ENCODE assay signal across 11 cellular contexts in the genomic region with DNA sequence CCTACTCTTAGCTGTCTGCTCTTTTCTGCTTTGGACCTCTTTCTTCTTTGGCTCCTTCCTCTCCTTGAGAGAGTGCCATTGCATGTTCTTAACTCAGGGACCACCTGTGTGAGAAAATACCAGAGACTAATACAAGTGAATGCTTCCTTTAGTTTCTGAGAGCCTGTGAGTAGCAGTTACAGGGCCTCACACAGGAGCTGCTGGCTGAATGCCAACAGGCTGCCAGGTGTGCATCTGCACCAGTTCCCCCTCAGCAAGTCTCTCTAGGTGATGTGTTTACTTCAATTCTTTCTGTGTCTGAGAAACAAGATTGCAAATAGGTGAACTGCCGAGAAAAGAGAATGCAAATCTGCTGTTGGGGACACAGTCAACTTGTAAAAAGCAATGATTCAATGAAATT.
DNase-seq lines count a peak whose midpoint lies in the region; ATAC-seq and TF ChIP-seq lines count a peak whose summit lies in the region.
"Had no signal": no experiment of that assay in that cellular context is flagged by ENCODE, and none has a peak within 500 bp of the region (broad histone marks: within the 10 kb centered on the region; RNA-seq: fewer than 3 reads in every experiment).

No MANE protein-coding gene starts in this region.

- H3K4me2 ChIP-seq in MM.1S (ENCODE audit: low read depth, low read length) (peak overlapping the region; percentile 45), OCI-LY1 (ENCODE audit: low read length) (peak overlapping the region; percentile 14; the same call in 1 of the 2 replicates)
- H3K4me2 ChIP-seq: KMS-11 had no signal

- H3K27me3 ChIP-seq in MM.1S (replicated peaks; ENCODE audit: insufficient read depth, low read length) (no peaks in the 10 kb centered on the region), OCI-LY1 (ENCODE audit: insufficient read depth, low read length) (no peaks in the 10 kb centered on the region), ovary (no peaks in the 10 kb centered on the region), gastroesophageal sphincter (no peaks in the 10 kb centered on the region)

- TF ChIP-seq EP300 in ovary (IDR thresholded peaks at IDR 0.05) (no peak), gastroesophageal sphincter (IDR thresholded peaks at IDR 0.05) (no peak)

- intact Hi-C loops in ovary (cut with DNase I): no loop called here

- H3K9ac ChIP-seq in MM.1S (ENCODE audit: low read length) (no peak overlapping the region), OCI-LY1 (ENCODE audit: low read length) (no peak overlapping the region)
- H3K9ac ChIP-seq: KMS-11 had no signal

- H3K27ac ChIP-seq in MM.1S (ENCODE audit: low read length) (peak overlapping the region; percentile 52; the same call in 1 of the 2 replicates), OCI-LY1 (ENCODE audit: low read depth, low read length, poor library complexity, severe bottlenecking) (peak overlapping the region; percentile 96), ovary (no peak overlapping the region), gastroesophageal sphincter (no peak overlapping the region)
- H3K27ac ChIP-seq: KMS-11, psoas muscle had no signal

- TF ChIP-seq CTCF in MM.1S (IDR thresholded peaks at IDR 0.05; ENCODE audit: low read length) (no peak), OCI-LY1 (IDR thresholded peaks at IDR 0.05; ENCODE audit: low read length) (no peak), ovary (IDR thresholded peaks at IDR 0.05) (no peak), gastroesophageal sphincter (IDR thresholded peaks at IDR 0.05) (no peak)

- H3K9me3 ChIP-seq in MM.1S (replicated peaks; ENCODE audit: insufficient read depth, low read length) (no peaks in the 10 kb centered on the region), OCI-LY1 (ENCODE audit: low read length) (no peaks in the 10 kb centered on the region), ovary (no peaks in the 10 kb centered on the region), gastroesophageal sphincter (no peaks in the 10 kb centered on the region)
- H3K9me3 ChIP-seq: psoas muscle had no signal

- TF ChIP-seq POLR2A in ovary (IDR thresholded peaks at IDR 0.05): no peak
- TF ChIP-seq POLR2A in erythroblast (IDR thresholded peaks at IDR 0.05; ENCODE audit: low read length): no peak
- no peak for TF ChIP-seq POLR2A in gastroesophageal sphincter (IDR thresholded peaks at IDR 0.05)

- no peaks in the 10 kb centered on the region for H4K20me1 ChIP-seq in MM.1S (ENCODE audit: insufficient read depth, low read length)
- no peaks in the 10 kb centered on the region for H4K20me1 ChIP-seq in OCI-LY1 (ENCODE audit: insufficient read depth, low read length)

- H3F3A ChIP-seq in MM.1S (ENCODE audit: insufficient read depth, low read length): peaks cover 26% of the 10 kb centered on the region
- H3F3A ChIP-seq in OCI-LY1 (ENCODE audit: insufficient read depth, low read length): no peaks in the 10 kb centered on the region

- H3K9me2 ChIP-seq in MM.1S (replicated peaks; ENCODE audit: insufficient read depth, low read length): no peaks in the 10 kb centered on the region
- no peaks in the 10 kb centered on the region for H3K9me2 ChIP-seq in OCI-LY1 (ENCODE audit: low read depth, low read length)

- DNase-seq in COR-L47 (lab: John Stamatoyannopoulos, UW): peak; percentile 86
- DNase-seq in MM.1S: peak; percentile 83
- no peak for DNase-seq in ovary
- DNase-seq in erythroblast (lab: John Stamatoyannopoulos, UW): no peak
- DNase-seq: activated CD4-positive, alpha-beta T cell treated with anti-CD3 and anti-CD28 coated beads, Interleukin-2, amount 50 U/mL, for 48 hours; psoas muscle had no signal

- H3K4me3 ChIP-seq in MM.1S (ENCODE audit: low read length) (no peak overlapping the region), OCI-LY1 (ENCODE audit: low read depth, low read length, poor library complexity, severe bottlenecking) (no peak overlapping the region), ovary (no peak overlapping the region), gastroesophageal sphincter (no peak overlapping the region)
- H3K4me3 ChIP-seq: psoas muscle had no signal

- WGBS in ovary, 3 donors: 92 to 97% (median 93%) methylated on average over 1 of the region's 1 CpG
- WGBS in gastroesophageal sphincter (ENCODE audit: low coverage in 1 of 2), 2 donors: 88% methylated on average over 1 of the region's 1 CpG; no CpG with 5 or more reads in 1 of the 2 donors

- no peaks in the 10 kb centered on the region for H3K79me2 ChIP-seq in MM.1S (ENCODE audit: low read length)
- no peaks in the 10 kb centered on the region for H3K79me2 ChIP-seq in OCI-LY1 (ENCODE audit: insufficient read depth, low read length)

- H3K36me3 ChIP-seq in MM.1S (replicated peaks; ENCODE audit: insufficient read depth, low read length) (no peaks in the 10 kb centered on the region), OCI-LY1 (ENCODE audit: insufficient read depth, low read length) (no peaks in the 10 kb centered on the region), ovary (no peaks in the 10 kb centered on the region), gastroesophageal sphincter (no peaks in the 10 kb centered on the region)

- H3K4me1 ChIP-seq in MM.1S (ENCODE audit: low read length): peaks cover 30% of the 10 kb centered on the region
- peaks cover 71% of the 10 kb centered on the region for H3K4me1 ChIP-seq in OCI-LY1 (ENCODE audit: insufficient read depth, low read length, severe bottlenecking)
- no peaks in the 10 kb centered on the region for H3K4me1 ChIP-seq in ovary (ENCODE audit: insufficient read depth)
- H3K4me1 ChIP-seq in gastroesophageal sphincter: peaks cover 0 to 28% (median 0%) of the 10 kb centered on the region in 3 donors
- H3K4me1 ChIP-seq: psoas muscle had no signal

- ATAC-seq in GM19397 (IDR thresholded peaks at IDR 0.05; ENCODE audit: unreplicated experiment) (peak; percentile 84), GM21367 (IDR thresholded peaks at IDR 0.05; ENCODE audit: unreplicated experiment) (no peak), gastroesophageal sphincter (no peak)
- ATAC-seq: psoas muscle had no signal

- H2AFZ ChIP-seq in MM.1S (ENCODE audit: low read length): no peak overlapping the region
- H2AFZ ChIP-seq in OCI-LY1 (ENCODE audit: low read length): no peak overlapping the region

Comparison
In these comparisons a context has a peak if more than half of its experiments do, and no peak if none do; other contexts are left out.
1. DNase-seq: peak in COR-L47 (single experiment) and MM.1S (single experiment); none in ovary (0 of 5) and erythroblast (0 of 2).
2. H3K27ac ChIP-seq: peak in MM.1S (single experiment) and OCI-LY1 (single experiment); none in ovary (0 of 2) and gastroesophageal sphincter (0 of 4).